In genomic region chr10:133405844-133406527, GRCh38 we compare ENCODE assay signal across 12 cellular contexts. TPM values are rescaled to one million over a fixed set of nuclear protein-coding genes. Genes with fewer than 3 reads are reported as not detected.
A peak's percentile ranks its signal among the peaks of the same experiment; 100 is the strongest.
DNase-seq lines count a peak whose midpoint lies in the region; ATAC-seq and TF ChIP-seq lines count a peak whose summit lies in the region.
"Had no signal": no experiment of that assay in that cellular context is flagged by ENCODE, and none has a peak within 500 bp of the region (broad histone marks: within the 10 kb centered on the region; RNA-seq: fewer than 3 reads in every experiment).

No MANE protein-coding gene starts in this region.

- peaks cover 10% of the 10 kb centered on the region for H3K4me1 ChIP-seq in Loucy (ENCODE audit: insufficient read depth, low read length, poor library complexity, severe bottlenecking)
- H3K4me1 ChIP-seq: A549 had no signal

- DNase-seq in activated CD8-positive, alpha-beta T cell treated with anti-CD3 and anti-CD28 coated beads for 36 hours = no peak
- DNase-seq in activated CD8-positive, alpha-beta T cell treated with anti-CD3 and anti-CD28 coated beads, Interleukin-2, amount 10 ng/mL, durations not matched to agents 7 days and 5 days = no peak
- DNase-seq in naive B cell = no peak
- DNase-seq in cerebellar nuclear complex (lab: John Stamatoyannopoulos, UW) = no peak
- DNase-seq in brain microvascular endothelial cell = no peak
- DNase-seq: NCI-H1105 treated with DMSO at 0.1 percent for 48 hours had no signal

- H3K9ac ChIP-seq in Loucy (ENCODE audit: low read depth, low read length, poor library complexity, severe bottlenecking) = no peak overlapping the region

- peaks cover 54% of the 10 kb centered on the region for H3K4me1 Mint-ChIP-seq in activated CD8-positive, alpha-beta T cell treated with anti-CD3 and anti-CD28 coated beads for 36 hours (ENCODE audit: low read depth)
- peaks cover 23% of the 10 kb centered on the region for H3K4me1 Mint-ChIP-seq in activated CD8-positive, alpha-beta T cell treated with anti-CD3 and anti-CD28 coated beads, Interleukin-2, amount 10 ng/mL, durations not matched to agents 7 days and 5 days (ENCODE audit: low read depth)
- H3K4me1 Mint-ChIP-seq in naive B cell = peaks cover 35 to 46% (median 36%) of the 10 kb centered on the region in 3 donors

- no peaks in the 10 kb centered on the region for H3F3A ChIP-seq in Loucy (ENCODE audit: low read depth)

- H3K9me2 ChIP-seq in Loucy (replicated peaks; ENCODE audit: low read depth, low read length) = no peaks in the 10 kb centered on the region

- H3K36me3 Mint-ChIP-seq in activated CD8-positive, alpha-beta T cell treated with anti-CD3 and anti-CD28 coated beads for 36 hours (ENCODE audit: low read depth) = peaks cover 78% of the 10 kb centered on the region
- peaks cover 78% of the 10 kb centered on the region for H3K36me3 Mint-ChIP-seq in activated CD8-positive, alpha-beta T cell treated with anti-CD3 and anti-CD28 coated beads, Interleukin-2, amount 10 ng/mL, durations not matched to agents 7 days and 5 days (ENCODE audit: low read depth)
- peaks cover 40 to 60% of the 10 kb centered on the region in 2 donors for H3K36me3 Mint-ChIP-seq in naive B cell

- H3K27ac Mint-ChIP-seq in activated CD8-positive, alpha-beta T cell treated with anti-CD3 and anti-CD28 coated beads for 36 hours = peak overlapping the region; percentile 23
- H3K27ac Mint-ChIP-seq in activated CD8-positive, alpha-beta T cell treated with anti-CD3 and anti-CD28 coated beads, Interleukin-2, amount 10 ng/mL, durations not matched to agents 7 days and 5 days = no peak overlapping the region
- H3K27ac Mint-ChIP-seq in naive B cell = peak overlapping the region in 1 of 6 donors; percentile 8

- peak overlapping the region; percentile 6 for H3K4me2 ChIP-seq in Loucy (ENCODE audit: low read depth, low read length, poor library complexity, severe bottlenecking)
- H3K4me2 ChIP-seq: A549 had no signal

- POLR2A ChIA-PET in activated CD8-positive, alpha-beta T cell treated with anti-CD3 and anti-CD28 coated beads for 36 hours (lab: Charles Lee) = no interaction called here
- POLR2A ChIA-PET in activated CD8-positive, alpha-beta T cell treated with anti-CD3 and anti-CD28 coated beads, Interleukin-2, amount 10 ng/mL, durations not matched to agents 7 days and 5 days (lab: Charles Lee) = no interaction called here

- TF ChIP-seq CTCF in activated CD8-positive, alpha-beta T cell treated with anti-CD3 and anti-CD28 coated beads for 36 hours (IDR thresholded peaks at IDR 0.05) = no peak
- TF ChIP-seq CTCF in Loucy (conservative IDR thresholded peaks at IDR 0.05; ENCODE audit: low read length) = no peak
- TF ChIP-seq CTCF in brain microvascular endothelial cell (IDR thresholded peaks at IDR 0.05; ENCODE audit: low read depth, low read length, missing control alignments) = no peak

- peaks cover 7% of the 10 kb centered on the region; the same call in 1 of the 2 replicates for H3K9me3 ChIP-seq in Loucy (ENCODE audit: insufficient read depth, low read depth, low read length)

- peaks cover 9% of the 10 kb centered on the region for H3K9me3 Mint-ChIP-seq in activated CD8-positive, alpha-beta T cell treated with anti-CD3 and anti-CD28 coated beads for 36 hours
- H3K9me3 Mint-ChIP-seq in activated CD8-positive, alpha-beta T cell treated with anti-CD3 and anti-CD28 coated beads, Interleukin-2, amount 10 ng/mL, durations not matched to agents 7 days and 5 days (ENCODE audit: insufficient read depth) = peaks cover 12% of the 10 kb centered on the region
- peaks cover 0 to 4% (median 3%) of the 10 kb centered on the region in 7 donors for H3K9me3 Mint-ChIP-seq in naive B cell

- ATAC-seq in activated CD8-positive, alpha-beta T cell treated with anti-CD3 and anti-CD28 coated beads for 36 hours = peak; percentile 51
- no peak for ATAC-seq in activated CD8-positive, alpha-beta T cell treated with anti-CD3 and anti-CD28 coated beads, Interleukin-2, amount 10 ng/mL, durations not matched to agents 7 days and 5 days
- peak; percentile 41 for ATAC-seq in GM21526 (IDR thresholded peaks at IDR 0.05; ENCODE audit: low FRiP score, unreplicated experiment)
- ATAC-seq in naive B cell (ENCODE audit: low read depth in 2 of 2) = no peak
- ATAC-seq in HG03439 (IDR thresholded peaks at IDR 0.05; ENCODE audit: unreplicated experiment) = no peak
- ATAC-seq: A549 had no signal

- no peak overlapping the region for H3K27ac ChIP-seq in brain microvascular endothelial cell
- H3K27ac ChIP-seq: A549, HL-60 had no signal

- no peaks in the 10 kb centered on the region for H4K20me1 ChIP-seq in Loucy (ENCODE audit: insufficient read depth, low read length, poor library complexity, severe bottlenecking)

- H3K4me3 Mint-ChIP-seq in activated CD8-positive, alpha-beta T cell treated with anti-CD3 and anti-CD28 coated beads for 36 hours = no peak overlapping the region
- H3K4me3 Mint-ChIP-seq in activated CD8-positive, alpha-beta T cell treated with anti-CD3 and anti-CD28 coated beads, Interleukin-2, amount 10 ng/mL, durations not matched to agents 7 days and 5 days = no peak overlapping the region
- peak overlapping the region in 5 of 8 donors; percentile 16 to 71 (median 41) for H3K4me3 Mint-ChIP-seq in naive B cell
- H3K4me3 Mint-ChIP-seq: activated naive CD8-positive, alpha-beta T cell had no signal

- H3K27me3 Mint-ChIP-seq in activated CD8-positive, alpha-beta T cell treated with anti-CD3 and anti-CD28 coated beads for 36 hours = no peaks in the 10 kb centered on the region
- no peaks in the 10 kb centered on the region for H3K27me3 Mint-ChIP-seq in activated CD8-positive, alpha-beta T cell treated with anti-CD3 and anti-CD28 coated beads, Interleukin-2, amount 10 ng/mL, durations not matched to agents 7 days and 5 days (ENCODE audit: low read depth)
- H3K27me3 Mint-ChIP-seq in naive B cell = no peaks in the 10 kb centered on the region
- H3K27me3 Mint-ChIP-seq: activated naive CD8-positive, alpha-beta T cell had no signal

- CTCF ChIA-PET in activated CD8-positive, alpha-beta T cell treated with anti-CD3 and anti-CD28 coated beads for 36 hours (lab: Charles Lee) = interaction anchor here (0.8 kb wide), 1 partner anchor 33 kb away, joined by 3 read pairs; no protein-coding TSS in a partner anchor
- CTCF ChIA-PET in activated CD8-positive, alpha-beta T cell treated with anti-CD3 and anti-CD28 coated beads, Interleukin-2, amount 10 ng/mL, durations not matched to agents 7 days and 5 days (lab: Charles Lee) = no interaction called here

- H3K27me3 ChIP-seq in Loucy (ENCODE audit: insufficient read depth, low read length, poor library complexity, severe bottlenecking) = no peaks in the 10 kb centered on the region
- no peaks in the 10 kb centered on the region for H3K27me3 ChIP-seq in brain microvascular endothelial cell (replicated peaks)

- H3K79me2 ChIP-seq in Loucy (ENCODE audit: insufficient read depth, low read length) = peaks cover 31% of the 10 kb centered on the region

- in situ Hi-C loops in brain microvascular endothelial cell (cut with HindIII; ENCODE audit: low pct_ligation_motif_present, low sequenced_read_pairs) = no loop called here

- H3K36me3 ChIP-seq in Loucy (ENCODE audit: insufficient read depth, low read length) (peaks cover 30% of the 10 kb centered on the region), brain microvascular endothelial cell (replicated peaks) (peaks cover 37% of the 10 kb centered on the region)

- no peak overlapping the region for H2AFZ ChIP-seq in Loucy (ENCODE audit: low read length)

- intact Hi-C loops in activated CD8-positive, alpha-beta T cell treated with anti-CD3 and anti-CD28 coated beads for 36 hours (cut with micrococcal nuclease) = no loop called here

- H3K4me3 ChIP-seq in Loucy (ENCODE audit: low read length, poor library complexity, severe bottlenecking) (no peak overlapping the region), brain microvascular endothelial cell (ENCODE audit: low read depth, low read length) (no peak overlapping the region)
- H3K4me3 ChIP-seq: A549 had no signal

RNA-seq across cellular contexts. Expression of gene MTG1, which starts 12.0 kb away (rescaled TPM):
- total RNA-seq in activated CD8-positive, alpha-beta T cell treated with anti-CD3 and anti-CD28 coated beads for 36 hours = 10 to 100 TPM; 45.7 to 48.9 TPM
- 10 to 100 TPM; 51.8 to 54.8 TPM for total RNA-seq in activated CD8-positive, alpha-beta T cell treated with anti-CD3 and anti-CD28 coated beads, Interleukin-2, amount 10 ng/mL, durations not matched to agents 7 days and 5 days
- polyA plus RNA-seq in naive B cell (ENCODE audit: low read depth in 6 of 6) = 10 to 100 TPM; 41.1 to 82.6 (median 47.3) TPM

RNA-seq across cellular contexts. Expression of gene SPRN, which starts 18.4 kb away (rescaled TPM):
- not detected for total RNA-seq in activated CD8-positive, alpha-beta T cell treated with anti-CD3 and anti-CD28 coated beads for 36 hours
- not detected for total RNA-seq in activated CD8-positive, alpha-beta T cell treated with anti-CD3 and anti-CD28 coated beads, Interleukin-2, amount 10 ng/mL, durations not matched to agents 7 days and 5 days
- under 1 TPM in 5 of 6 donors, not detected in 1; 0.28 to 0.68 (median 0.39) TPM for polyA plus RNA-seq in naive B cell (ENCODE audit: low read depth in 6 of 6)

RNA-seq across cellular contexts. Expression of gene PAOX, which starts 26.9 kb away (rescaled TPM):
- 1 to 10 TPM; 4.2 to 4.6 TPM for total RNA-seq in activated CD8-positive, alpha-beta T cell treated with anti-CD3 and anti-CD28 coated beads for 36 hours
- 1 to 10 TPM; 5.8 to 6.5 TPM for total RNA-seq in activated CD8-positive, alpha-beta T cell treated with anti-CD3 and anti-CD28 coated beads, Interleukin-2, amount 10 ng/mL, durations not matched to agents 7 days and 5 days
- polyA plus RNA-seq in naive B cell (ENCODE audit: low read depth in 6 of 6) = 10 to 100 TPM; 45.3 to 63.2 (median 53.5) TPM

RNA-seq across cellular contexts. Expression of gene ECHS1, which starts 32.8 kb away (rescaled TPM):
- total RNA-seq in activated CD8-positive, alpha-beta T cell treated with anti-CD3 and anti-CD28 coated beads for 36 hours = 10 to 100 TPM; 50.7 to 51.4 TPM
- 10 to 100 TPM; 47.0 to 48.5 TPM for total RNA-seq in activated CD8-positive, alpha-beta T cell treated with anti-CD3 and anti-CD28 coated beads, Interleukin-2, amount 10 ng/mL, durations not matched to agents 7 days and 5 days
- polyA plus RNA-seq in naive B cell (ENCODE audit: low read depth in 6 of 6) = 100 to 1,000 TPM in 4 of 6 donors, 10 to 100 TPM in 2; 89.3 to 121 (median 110) TPM

RNA-seq across cellular contexts. Expression of gene SCART1, which starts 47.8 kb away (rescaled TPM):
- total RNA-seq in activated CD8-positive, alpha-beta T cell treated with anti-CD3 and anti-CD28 coated beads for 36 hours = 1 to 10 TPM; 2.8 to 2.9 TPM
- 1 to 10 TPM; 2.0 to 2.7 TPM for total RNA-seq in activated CD8-positive, alpha-beta T cell treated with anti-CD3 and anti-CD28 coated beads, Interleukin-2, amount 10 ng/mL, durations not matched to agents 7 days and 5 days
- under 1 TPM in 1 of 6 donors, not detected in 5; 0.08 TPM for polyA plus RNA-seq in naive B cell (ENCODE audit: low read depth in 6 of 6)

Comparison
In these comparisons a context has a peak if more than half of its experiments do, and no peak if none do; other contexts are left out.
1. ATAC-seq: peak in activated CD8-positive, alpha-beta T cell treated with anti-CD3 and anti-CD28 coated beads for 36 hours (single experiment) and GM21526 (single experiment); none in activated CD8-positive, alpha-beta T cell treated with anti-CD3 and anti-CD28 coated beads, Interleukin-2, amount 10 ng/mL, durations not matched to agents 7 days and 5 days (single experiment), naive B cell (0 of 2) and HG03439 (single experiment).
2. H3K4me3 Mint-ChIP-seq: peak in naive B cell (5 of 8); none in activated CD8-positive, alpha-beta T cell treated with anti-CD3 and anti-CD28 coated beads for 36 hours (single experiment) and activated CD8-positive, alpha-beta T cell treated with anti-CD3 and anti-CD28 coated beads, Interleukin-2, amount 10 ng/mL, durations not matched to agents 7 days and 5 days (single experiment).